ENCODE assay signal across 8 cellular contexts in genomic region chr12:51970904-51971646, GRCh38. TPM values are rescaled to one million over a fixed set of nuclear protein-coding genes. Genes with fewer than 3 reads are reported as not detected.
DNase-seq lines count a peak whose midpoint lies in the region; ATAC-seq and TF ChIP-seq lines count a peak whose summit lies in the region.

No MANE protein-coding gene starts in this region.

- H3K4me1 Mint-ChIP-seq in T-helper 2 cell treated with Interferon-gamma antibody and Interleukin-4, amounts not matched to agents 5 μg/mL and 100 μg/mL, for 36 hours (ENCODE audit: low read depth), result peaks cover 61% of the 10 kb centered on the region

- TF ChIP-seq CTCF in C4-2B (conservative IDR thresholded peaks at IDR 0.05), result peak; percentile 56
- TF ChIP-seq CTCF in parathyroid adenoma (IDR thresholded peaks at IDR 0.05), result peak; percentile 57
- peak in 1 of 4 experiments; percentile 44 for TF ChIP-seq CTCF in prostate gland (IDR thresholded peaks at IDR 0.05)

- WGBS in prostate gland, result 53% methylated on average over 13 of the region's 13 CpGs

- ATAC-seq in GM19035 (IDR thresholded peaks at IDR 0.05; ENCODE audit: unreplicated experiment) (peak; percentile 97), HG03097 (IDR thresholded peaks at IDR 0.05; ENCODE audit: low FRiP score, unreplicated experiment) (peak; percentile 81)

- H3K36me3 ChIP-seq in parathyroid adenoma (ENCODE audit: control insufficient read depth, insufficient read depth, low read length), result no peaks in the 10 kb centered on the region
- H3K36me3 ChIP-seq in prostate gland, result no peaks in the 10 kb centered on the region

- no peak overlapping the region for H3K27ac ChIP-seq in C4-2B
- peak overlapping the region; percentile 68 for H3K27ac ChIP-seq in parathyroid adenoma
- H3K27ac ChIP-seq in prostate gland, result no peak overlapping the region

- H3K79me2 ChIP-seq in parathyroid adenoma, result peaks cover 57% of the 10 kb centered on the region

- H3K9me3 ChIP-seq in parathyroid adenoma (ENCODE audit: control insufficient read depth, low read length) (no peaks in the 10 kb centered on the region), prostate gland (no peaks in the 10 kb centered on the region)

- peak; percentile 73 for DNase-seq in T-helper 2 cell treated with Interferon-gamma antibody and Interleukin-4, amounts not matched to agents 5 μg/mL and 100 μg/mL, for 36 hours (ENCODE audit: low spot score)
- peak; percentile 74 for DNase-seq in dermis blood vessel endothelial cell
- DNase-seq in NCI-H1092 (lab: John Stamatoyannopoulos, UW), result no peak
- no peak for DNase-seq in prostate gland (ENCODE audit: low spot score)

- H3K9me3 Mint-ChIP-seq in T-helper 2 cell treated with Interferon-gamma antibody and Interleukin-4, amounts not matched to agents 5 μg/mL and 100 μg/mL, for 36 hours, result no peaks in the 10 kb centered on the region

- H2AFZ ChIP-seq in parathyroid adenoma, result no peak overlapping the region

- TF ChIP-seq POLR2A in prostate gland (IDR thresholded peaks at IDR 0.05), result no peak

- H3K27me3 Mint-ChIP-seq in T-helper 2 cell treated with Interferon-gamma antibody and Interleukin-4, amounts not matched to agents 5 μg/mL and 100 μg/mL, for 36 hours (ENCODE audit: low read depth), result peaks cover 55% of the 10 kb centered on the region

- peak overlapping the region; percentile 18 for H3K4me2 ChIP-seq in parathyroid adenoma (ENCODE audit: low read length)

- peaks cover 48% of the 10 kb centered on the region for H3K4me1 ChIP-seq in parathyroid adenoma
- H3K4me1 ChIP-seq in prostate gland (replicated peaks), result peaks cover 12% of the 10 kb centered on the region

- peak overlapping the region; percentile 74 for H3K4me3 Mint-ChIP-seq in T-helper 2 cell treated with Interferon-gamma antibody and Interleukin-4, amounts not matched to agents 5 μg/mL and 100 μg/mL, for 36 hours

- no peak overlapping the region for H3K9ac ChIP-seq in parathyroid adenoma

- H3K27me3 ChIP-seq in parathyroid adenoma (ENCODE audit: control insufficient read depth, insufficient read depth, low read length) (no peaks in the 10 kb centered on the region), prostate gland (replicated peaks; ENCODE audit: insufficient read depth) (no peaks in the 10 kb centered on the region)

- intact Hi-C loops in prostate gland (cut with DNase I), result no loop called here

- no peak overlapping the region for H3K4me3 ChIP-seq in parathyroid adenoma (ENCODE audit: low read depth, low read length)
- no peak overlapping the region for H3K4me3 ChIP-seq in prostate gland

- peak overlapping the region; percentile 33 for H3K27ac Mint-ChIP-seq in T-helper 2 cell treated with Interferon-gamma antibody and Interleukin-4, amounts not matched to agents 5 μg/mL and 100 μg/mL, for 36 hours

- H3K36me3 Mint-ChIP-seq in T-helper 2 cell treated with Interferon-gamma antibody and Interleukin-4, amounts not matched to agents 5 μg/mL and 100 μg/mL, for 36 hours (ENCODE audit: low read depth), result peaks cover 6% of the 10 kb centered on the region

RNA-seq across cellular contexts. Expression of gene ACVR1B, which starts 19.6 kb away (rescaled TPM):
- total RNA-seq in dermis blood vessel endothelial cell (9.9 and 17.4 TPM in 2 replicates), prostate gland (10 to 100 TPM; 39.6 to 43.3 TPM)

RNA-seq across cellular contexts. Expression of gene TAMALIN, which starts 35.7 kb away (rescaled TPM):
- total RNA-seq in dermis blood vessel endothelial cell (35.0 and 49.2 TPM in 2 replicates), prostate gland (10 to 100 TPM; 16.5 to 38.6 TPM)

Comparison
In these comparisons a context has a peak if more than half of its experiments do, and no peak if none do; other contexts are left out.
1. DNase-seq: peak in T-helper 2 cell treated with Interferon-gamma antibody and Interleukin-4, amounts not matched to agents 5 μg/mL and 100 μg/mL, for 36 hours (single experiment) and dermis blood vessel endothelial cell (single experiment); none in NCI-H1092 (single experiment) and prostate gland (single experiment).